ENCODE assay signal across 2 cellular contexts in genomic region chr7:33062023-33062781, GRCh38.
A peak's percentile ranks its signal among the peaks of the same experiment; 100 is the strongest.
TF ChIP-seq lines count a peak whose summit lies in the region.

NT5C3A (minus strand) TSS chr7:33062776; CDS start chr7:33062705, 71 bp downstream.

TF ChIP-seq in GM12891, 5 proteins besides CTCF, POLR2A, EP300 and RAD21:
- TF ChIP-seq TAF1 (IDR thresholded peaks at IDR 0.05; ENCODE audit: low read depth, low read length): no peak
- no peak for TF ChIP-seq POU2F2 (IDR thresholded peaks at IDR 0.05; ENCODE audit: low read depth, low read length)
- TF ChIP-seq PAX5 (IDR thresholded peaks at IDR 0.05; ENCODE audit: insufficient read depth, low read length, severe bottlenecking): no peak
- TF ChIP-seq SPI1 (IDR thresholded peaks at IDR 0.05; ENCODE audit: low read depth, low read length): no peak
- TF ChIP-seq POLR2AphosphoS5 (IDR thresholded peaks at IDR 0.05; ENCODE audit: low read depth, low read length): no peak; the same call in none of the 2 replicates

TF ChIP-seq in H1, 55 proteins besides CTCF, POLR2A, EP300 and RAD21:
- TF ChIP-seq ASH2L (IDR thresholded peaks at IDR 0.05; ENCODE audit: low read length) (peak; percentile 90), CTBP2 (IDR thresholded peaks at IDR 0.05; ENCODE audit: borderline replicate concordance, insufficient read depth, insufficient read length, low read length) (no peak), USF2 (IDR thresholded peaks at IDR 0.05; ENCODE audit: low read length) (no peak), CHD1 (IDR thresholded peaks at IDR 0.05; ENCODE audit: low read depth, low read length) (no peak), POU5F1 (IDR thresholded peaks at IDR 0.05; ENCODE audit: low read depth, low read length) (no peak), HDAC6 (IDR thresholded peaks at IDR 0.05; ENCODE audit: low read depth, low read length) (no peak), NANOG (IDR thresholded peaks at IDR 0.05; ENCODE audit: insufficient read depth, low read depth, low read length, poor library complexity, severe bottlenecking) (peak; percentile 19), SIX5 (IDR thresholded peaks at IDR 0.05; ENCODE audit: low read depth, low read length) (no peak), RNF2 (IDR thresholded peaks at IDR 0.05; ENCODE audit: borderline replicate concordance, low read depth, low read length, missing control alignments, poor library complexity, severe bottlenecking) (no peak), KDM1A (IDR thresholded peaks at IDR 0.05; ENCODE audit: borderline replicate concordance, low read length) (no peak; the same call in 1 of the 2 replicates), POLR2AphosphoS5 (IDR thresholded peaks at IDR 0.05; ENCODE audit: low read depth, low read length) (0 out of 2 replicates have a peak, but pooled peaks have one; percentile 1), SAP30 (IDR thresholded peaks at IDR 0.05; ENCODE audit: insufficient read depth, insufficient replicate concordance, low read length) (no peak), JUND (IDR thresholded peaks at IDR 0.05; ENCODE audit: low read length) (no peak), RBBP5 (IDR thresholded peaks at IDR 0.05; ENCODE audit: borderline replicate concordance, low read depth, low read length) (peak; percentile 29; the same call in 1 of the 2 replicates), TAF7 (optimal IDR thresholded peaks at IDR 0.05; ENCODE audit: borderline replicate concordance, low read depth, low read length) (no peak), BRCA1 (IDR thresholded peaks at IDR 0.05; ENCODE audit: low read depth, low read length) (no peak), CREB1 (IDR thresholded peaks at IDR 0.05) (no peak), SP4 (IDR thresholded peaks at IDR 0.05; ENCODE audit: low read length) (no peak), TAF1 (IDR thresholded peaks at IDR 0.05; ENCODE audit: low read depth, low read length) (peak; percentile 27; the same call in 1 of the 2 replicates), KDM5A (IDR thresholded peaks at IDR 0.05; ENCODE audit: low read length) (no peak), E2F6 (IDR thresholded peaks at IDR 0.05) (peak; percentile 80), SIN3A (conservative IDR thresholded peaks at IDR 0.05 in 1 of 2, IDR thresholded peaks at IDR 0.05 in 1 of 2; ENCODE audit: low read depth in 1 of 2, low read length in 2 of 2) (peak; percentile 52 to 76; a peak in 2 of 4 replicates), TBP (IDR thresholded peaks at IDR 0.05; ENCODE audit: low read depth, low read length) (no peak), ZNF274 (IDR thresholded peaks at IDR 0.05; ENCODE audit: borderline replicate concordance, extremely low read depth, low read length) (no peak), YY1 (IDR thresholded peaks at IDR 0.05; ENCODE audit: low read depth, low read length) (no peak), EZH2 (IDR thresholded peaks at IDR 0.05; ENCODE audit: low read depth, low read length, severe bottlenecking) (no peak), GABPA (IDR thresholded peaks at IDR 0.05; ENCODE audit: borderline replicate concordance, insufficient read depth, low read length) (no peak), SIRT6 (IDR thresholded peaks at IDR 0.05; ENCODE audit: low read length) (no peak), RFX5 (IDR thresholded peaks at IDR 0.05; ENCODE audit: borderline replicate concordance, low read depth, low read length) (no peak), SP1 (IDR thresholded peaks at IDR 0.05; ENCODE audit: low read depth, low read length) (no peak), TEAD4 (IDR thresholded peaks at IDR 0.05; ENCODE audit: low read depth, low read length) (no peak), CHD7 (IDR thresholded peaks at IDR 0.05; ENCODE audit: insufficient replicate concordance, low read length) (no peak), CHD2 (IDR thresholded peaks at IDR 0.05; ENCODE audit: low read length) (no peak), FOSL1 (IDR thresholded peaks at IDR 0.05; ENCODE audit: insufficient read depth, low read depth, low read length) (no peak), BACH1 (IDR thresholded peaks at IDR 0.05; ENCODE audit: low read length) (peak; percentile 64), KDM4A (IDR thresholded peaks at IDR 0.05; ENCODE audit: low read depth, low read length, severe bottlenecking) (peak; percentile 98), ATF3 (IDR thresholded peaks at IDR 0.05; ENCODE audit: insufficient read depth, low read depth, low read length) (no peak), NRF1 (IDR thresholded peaks at IDR 0.05; ENCODE audit: low read depth, low read length) (no peak), JUN (IDR thresholded peaks at IDR 0.05; ENCODE audit: low read depth, low read length) (no peak), SRF (IDR thresholded peaks at IDR 0.05; ENCODE audit: low read depth, low read length) (no peak), PHF8 (conservative IDR thresholded peaks at IDR 0.05; ENCODE audit: low read depth, low read length) (peak; percentile 56), RXRA (IDR thresholded peaks at IDR 0.05; ENCODE audit: insufficient read depth, low read depth, low read length) (no peak), CEBPB (IDR thresholded peaks at IDR 0.05; ENCODE audit: low read depth, low read length) (no peak), MAFK (IDR thresholded peaks at IDR 0.05; ENCODE audit: low read depth, low read length) (no peak), CBX5 (IDR thresholded peaks at IDR 0.05; ENCODE audit: low read depth, low read length) (no peak), MAX (IDR thresholded peaks at IDR 0.05) (peak; percentile 27; the same call in 1 of the 2 replicates), HDAC2 (IDR thresholded peaks at IDR 0.05; ENCODE audit: borderline replicate concordance in 1 of 2, low read depth in 2 of 2, low read length in 2 of 2) (peak in 1 of 2 experiments; percentile 86; a peak in 1 of 4 replicates), SP2 (IDR thresholded peaks at IDR 0.05; ENCODE audit: low read length) (no peak), ATF2 (IDR thresholded peaks at IDR 0.05; ENCODE audit: low read length) (no peak), SUZ12 (IDR thresholded peaks at IDR 0.05; ENCODE audit: low read length) (no peak), GTF2F1 (IDR thresholded peaks at IDR 0.05; ENCODE audit: borderline replicate concordance, low read depth, low read length) (no peak), BCL11A (IDR thresholded peaks at IDR 0.05; ENCODE audit: low read depth in 2 of 2, low read length in 2 of 2) (no peak), TCF12 (IDR thresholded peaks at IDR 0.05; ENCODE audit: low read depth, low read length) (no peak), CBX8 (IDR thresholded peaks at IDR 0.05; ENCODE audit: borderline replicate concordance, low read depth, low read length) (no peak), EGR1 (IDR thresholded peaks at IDR 0.05; ENCODE audit: borderline replicate concordance, low read depth, low read length) (no peak)
TF ChIP-seq in H1: peak in this region for 12.
